Comparison of ENCODE assay signal across 2 cellular contexts in the genomic region with DNA sequence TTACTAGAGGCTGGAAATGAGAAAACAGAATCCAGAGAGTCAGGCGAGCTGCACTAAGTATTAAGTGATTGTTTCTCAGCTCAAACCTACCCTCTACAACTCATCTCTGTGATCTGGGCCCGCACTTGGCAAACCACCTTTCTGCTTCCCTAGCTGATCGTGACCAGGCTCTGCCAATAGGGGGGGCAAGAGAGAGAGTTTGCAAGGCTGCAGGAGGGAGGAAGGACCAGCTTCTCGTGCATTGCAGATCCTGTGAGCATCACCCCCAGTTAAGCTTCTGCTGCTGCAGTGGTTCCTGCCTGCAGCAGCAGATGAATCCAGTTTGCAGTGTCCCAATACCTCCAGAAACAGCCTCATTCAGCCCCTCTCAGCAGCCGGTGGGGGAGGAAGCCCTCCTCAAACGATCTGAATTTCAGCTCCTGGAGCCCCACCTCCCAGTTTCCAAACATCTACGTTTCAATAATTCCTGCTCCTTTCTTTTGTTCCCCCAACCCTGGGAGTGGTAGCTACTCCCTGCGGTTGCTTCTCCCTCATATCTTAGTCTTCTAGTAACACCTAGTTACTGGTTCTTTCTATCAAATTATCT.
TF ChIP-seq lines count a peak whose summit lies in the region.

No MANE protein-coding gene starts in this region.

TF ChIP-seq in HEK293, 187 proteins besides CTCF, POLR2A, EP300 and RAD21 (continues in another document):
- no peak for TF ChIP-seq ZNF510 (tag by site-specific recombination; IDR thresholded peaks at IDR 0.05; ENCODE audit: insufficient replicate concordance)
- TF ChIP-seq ZNF341 (tag by site-specific recombination; IDR thresholded peaks at IDR 0.05; ENCODE audit: low read depth): peak; percentile 54
- no peak for TF ChIP-seq ZNF629 (tag by site-specific recombination; IDR thresholded peaks at IDR 0.05)
- TF ChIP-seq GLIS1 (tag by site-specific recombination; IDR thresholded peaks at IDR 0.05): peak; percentile 53; the same call in 1 of the 2 replicates
- 0 out of 2 replicates have a peak, but pooled peaks have one; percentile 15 for TF ChIP-seq KLF9 (tag by site-specific recombination; IDR thresholded peaks at IDR 0.05; ENCODE audit: low read depth)
- TF ChIP-seq ZNF549 (tag by site-specific recombination; IDR thresholded peaks at IDR 0.05): no peak
- peak; percentile 55; the same call in 1 of the 2 replicates for TF ChIP-seq ZFP69B (tag by site-specific recombination; IDR thresholded peaks at IDR 0.05)
- TF ChIP-seq, protein P1, sequence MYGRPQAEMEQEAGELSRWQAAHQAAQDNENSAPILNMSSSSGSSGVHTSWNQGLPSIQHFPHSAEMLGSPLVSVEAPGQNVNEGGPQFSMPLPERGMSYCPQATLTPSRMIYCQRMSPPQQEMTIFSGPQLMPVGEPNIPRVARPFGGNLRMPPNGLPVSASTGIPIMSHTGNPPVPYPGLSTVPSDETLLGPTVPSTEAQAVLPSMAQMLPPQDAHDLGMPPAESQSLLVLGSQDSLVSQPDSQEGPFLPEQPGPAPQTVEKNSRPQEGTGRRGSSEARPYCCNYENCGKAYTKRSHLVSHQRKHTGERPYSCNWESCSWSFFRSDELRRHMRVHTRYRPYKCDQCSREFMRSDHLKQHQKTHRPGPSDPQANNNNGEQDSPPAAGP (tag by site-specific recombination; IDR thresholded peaks at IDR 0.05): 0 out of 2 replicates have a peak, but pooled peaks have one; percentile 20
- TF ChIP-seq, protein P2, sequence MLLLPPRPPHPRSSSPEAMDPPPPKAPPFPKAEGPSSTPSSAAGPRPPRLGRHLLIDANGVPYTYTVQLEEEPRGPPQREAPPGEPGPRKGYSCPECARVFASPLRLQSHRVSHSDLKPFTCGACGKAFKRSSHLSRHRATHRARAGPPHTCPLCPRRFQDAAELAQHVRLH (tag by site-specific recombination; IDR thresholded peaks at IDR 0.05): no peak
- TF ChIP-seq ZNF654 (tag by site-specific recombination; IDR thresholded peaks at IDR 0.05; ENCODE audit: low read depth): peak; percentile 53
- no peak for TF ChIP-seq ZBTB21 (tag by site-specific recombination; IDR thresholded peaks at IDR 0.05)
- TF ChIP-seq OSR2 (tag by site-specific recombination; IDR thresholded peaks at IDR 0.05): peak; percentile 16; the same call in 1 of the 2 replicates
- no peak for TF ChIP-seq ZNF19 (tag by site-specific recombination; IDR thresholded peaks at IDR 0.05; ENCODE audit: low read depth)
- TF ChIP-seq ZNF791 (tag by site-specific recombination; IDR thresholded peaks at IDR 0.05): no peak
- TF ChIP-seq ZSCAN30 (tag by site-specific recombination; IDR thresholded peaks at IDR 0.05): 0 out of 2 replicates have a peak, but pooled peaks have one; percentile 15
- peak; percentile 75; the same call in 1 of the 2 replicates for TF ChIP-seq ZBTB17 (tag by site-specific recombination; IDR thresholded peaks at IDR 0.05)
- TF ChIP-seq YY2 (tag by site-specific recombination; IDR thresholded peaks at IDR 0.05): no peak
- TF ChIP-seq, protein P3, sequence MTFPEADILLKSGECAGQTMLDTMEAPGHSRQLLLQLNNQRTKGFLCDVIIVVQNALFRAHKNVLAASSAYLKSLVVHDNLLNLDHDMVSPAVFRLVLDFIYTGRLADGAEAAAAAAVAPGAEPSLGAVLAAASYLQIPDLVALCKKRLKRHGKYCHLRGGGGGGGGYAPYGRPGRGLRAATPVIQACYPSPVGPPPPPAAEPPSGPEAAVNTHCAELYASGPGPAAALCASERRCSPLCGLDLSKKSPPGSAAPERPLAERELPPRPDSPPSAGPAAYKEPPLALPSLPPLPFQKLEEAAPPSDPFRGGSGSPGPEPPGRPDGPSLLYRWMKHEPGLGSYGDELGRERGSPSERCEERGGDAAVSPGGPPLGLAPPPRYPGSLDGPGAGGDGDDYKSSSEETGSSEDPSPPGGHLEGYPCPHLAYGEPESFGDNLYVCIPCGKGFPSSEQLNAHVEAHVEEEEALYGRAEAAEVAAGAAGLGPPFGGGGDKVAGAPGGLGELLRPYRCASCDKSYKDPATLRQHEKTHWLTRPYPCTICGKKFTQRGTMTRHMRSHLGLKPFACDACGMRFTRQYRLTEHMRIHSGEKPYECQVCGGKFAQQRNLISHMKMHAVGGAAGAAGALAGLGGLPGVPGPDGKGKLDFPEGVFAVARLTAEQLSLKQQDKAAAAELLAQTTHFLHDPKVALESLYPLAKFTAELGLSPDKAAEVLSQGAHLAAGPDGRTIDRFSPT (tag by site-specific recombination; IDR thresholded peaks at IDR 0.05): no peak
- TF ChIP-seq ZNF366 (tag by site-specific recombination; conservative IDR thresholded peaks at IDR 0.05): 0 out of 2 replicates have a peak, but pooled peaks have one; percentile 36
- TF ChIP-seq ZNF596 (tag by site-specific recombination; IDR thresholded peaks at IDR 0.05): no peak
- TF ChIP-seq PRDM1 (tag by site-specific recombination; IDR thresholded peaks at IDR 0.05): no peak
- TF ChIP-seq SALL2 (tag by site-specific recombination; IDR thresholded peaks at IDR 0.05; ENCODE audit: borderline replicate concordance): no peak
- TF ChIP-seq, protein P4, sequence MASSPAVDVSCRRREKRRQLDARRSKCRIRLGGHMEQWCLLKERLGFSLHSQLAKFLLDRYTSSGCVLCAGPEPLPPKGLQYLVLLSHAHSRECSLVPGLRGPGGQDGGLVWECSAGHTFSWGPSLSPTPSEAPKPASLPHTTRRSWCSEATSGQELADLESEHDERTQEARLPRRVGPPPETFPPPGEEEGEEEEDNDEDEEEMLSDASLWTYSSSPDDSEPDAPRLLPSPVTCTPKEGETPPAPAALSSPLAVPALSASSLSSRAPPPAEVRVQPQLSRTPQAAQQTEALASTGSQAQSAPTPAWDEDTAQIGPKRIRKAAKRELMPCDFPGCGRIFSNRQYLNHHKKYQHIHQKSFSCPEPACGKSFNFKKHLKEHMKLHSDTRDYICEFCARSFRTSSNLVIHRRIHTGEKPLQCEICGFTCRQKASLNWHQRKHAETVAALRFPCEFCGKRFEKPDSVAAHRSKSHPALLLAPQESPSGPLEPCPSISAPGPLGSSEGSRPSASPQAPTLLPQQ (tag by site-specific recombination; IDR thresholded peaks at IDR 0.05): peak; percentile 33; the same call in 1 of the 2 replicates
- peak; percentile 50; the same call in 1 of the 2 replicates for TF ChIP-seq GLIS2 (tag by site-specific recombination; IDR thresholded peaks at IDR 0.05)
- no peak for TF ChIP-seq HOXC10 (CRISPR knock-in tag; IDR thresholded peaks at IDR 0.05)
- TF ChIP-seq, protein P5, sequence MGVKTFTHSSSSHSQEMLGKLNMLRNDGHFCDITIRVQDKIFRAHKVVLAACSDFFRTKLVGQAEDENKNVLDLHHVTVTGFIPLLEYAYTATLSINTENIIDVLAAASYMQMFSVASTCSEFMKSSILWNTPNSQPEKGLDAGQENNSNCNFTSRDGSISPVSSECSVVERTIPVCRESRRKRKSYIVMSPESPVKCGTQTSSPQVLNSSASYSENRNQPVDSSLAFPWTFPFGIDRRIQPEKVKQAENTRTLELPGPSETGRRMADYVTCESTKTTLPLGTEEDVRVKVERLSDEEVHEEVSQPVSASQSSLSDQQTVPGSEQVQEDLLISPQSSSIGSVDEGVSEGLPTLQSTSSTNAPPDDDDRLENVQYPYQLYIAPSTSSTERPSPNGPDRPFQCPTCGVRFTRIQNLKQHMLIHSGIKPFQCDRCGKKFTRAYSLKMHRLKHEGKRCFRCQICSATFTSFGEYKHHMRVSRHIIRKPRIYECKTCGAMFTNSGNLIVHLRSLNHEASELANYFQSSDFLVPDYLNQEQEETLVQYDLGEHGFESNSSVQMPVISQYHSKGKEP (tag by site-specific recombination; IDR thresholded peaks at IDR 0.05): peak; percentile 92
- no peak for TF ChIP-seq ZNF221 (tag by site-specific recombination; IDR thresholded peaks at IDR 0.05; ENCODE audit: borderline replicate concordance)

TF ChIP-seq in endothelial cell of umbilical vein, 7 proteins besides CTCF, POLR2A, EP300 and RAD21:
- TF ChIP-seq POLR2AphosphoS5 (IDR thresholded peaks at IDR 0.05; ENCODE audit: insufficient read depth, low read depth, low read length): no peak
- TF ChIP-seq, protein P6, sequence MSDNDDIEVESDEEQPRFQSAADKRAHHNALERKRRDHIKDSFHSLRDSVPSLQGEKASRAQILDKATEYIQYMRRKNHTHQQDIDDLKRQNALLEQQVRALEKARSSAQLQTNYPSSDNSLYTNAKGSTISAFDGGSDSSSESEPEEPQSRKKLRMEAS (IDR thresholded peaks at IDR 0.05; ENCODE audit: insufficient read depth, insufficient read length): no peak
- no peak for TF ChIP-seq MYC (IDR thresholded peaks at IDR 0.05; ENCODE audit: low read depth, low read length)
- no peak for TF ChIP-seq EZH2 (IDR thresholded peaks at IDR 0.05; ENCODE audit: borderline replicate concordance, low read depth, low read length, severe bottlenecking)
- TF ChIP-seq GATA2 (IDR thresholded peaks at IDR 0.05; ENCODE audit: insufficient read depth, insufficient read length, low read depth, low read length): no peak
- TF ChIP-seq FOS (IDR thresholded peaks at IDR 0.05; ENCODE audit: borderline replicate concordance, insufficient read depth, low read length): no peak
- no peak for TF ChIP-seq JUN (IDR thresholded peaks at IDR 0.05; ENCODE audit: borderline replicate concordance, insufficient read depth, insufficient read length, low read depth)
